ENCODE assay signal across 1 cellular context in the genomic region with DNA sequence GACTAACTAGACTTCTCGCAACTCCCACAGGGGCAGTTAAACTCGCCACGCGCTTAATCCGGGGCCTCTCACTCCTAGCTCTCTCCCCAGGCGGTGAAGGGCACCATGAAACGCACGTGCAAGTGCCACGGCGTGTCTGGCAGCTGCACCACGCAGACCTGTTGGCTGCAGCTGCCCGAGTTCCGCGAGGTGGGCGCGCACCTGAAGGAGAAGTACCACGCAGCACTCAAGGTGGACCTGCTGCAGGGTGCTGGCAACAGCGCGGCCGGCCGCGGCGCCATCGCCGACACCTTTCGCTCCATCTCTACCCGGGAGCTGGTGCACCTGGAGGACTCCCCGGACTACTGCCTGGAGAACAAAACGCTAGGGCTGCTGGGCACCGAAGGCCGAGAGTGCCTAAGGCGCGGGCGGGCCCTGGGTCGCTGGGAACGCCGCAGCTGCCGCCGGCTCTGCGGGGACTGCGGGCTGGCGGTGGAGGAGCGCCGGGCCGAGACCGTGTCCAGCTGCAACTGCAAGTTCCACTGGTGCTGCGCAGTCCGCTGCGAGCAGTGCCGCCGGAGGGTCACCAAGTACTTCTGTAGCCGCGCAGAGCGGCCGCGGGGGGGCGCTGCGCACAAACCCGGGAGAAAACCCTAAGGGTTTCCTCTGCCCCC.
TF ChIP-seq lines count a peak whose summit lies in the region.

No MANE protein-coding gene starts in this region.

TF ChIP-seq in HepG2, 621 proteins besides CTCF, POLR2A, EP300 and RAD21 (continued from another document and continues in another):
- TF ChIP-seq JARID2 (CRISPR knock-in tag; IDR thresholded peaks at IDR 0.05; ENCODE audit: insufficient replicate concordance) (no peak), HINFP (CRISPR knock-in tag; IDR thresholded peaks at IDR 0.05; ENCODE audit: low read depth) (peak; percentile 88; the same call in 1 of the 2 replicates), MEF2D (CRISPR knock-in tag; IDR thresholded peaks at IDR 0.05) (no peak), AGO1 (IDR thresholded peaks at IDR 0.05; ENCODE audit: low read depth, low read length, poor library complexity, severe bottlenecking) (peak; percentile 42), ZNF431 (CRISPR knock-in tag; IDR thresholded peaks at IDR 0.05; ENCODE audit: borderline replicate concordance, low read depth) (peak; percentile 22; the same call in 1 of the 2 replicates), TFAP4 (IDR thresholded peaks at IDR 0.05; ENCODE audit: borderline replicate concordance, low read depth) (no peak), ZNF142 (CRISPR knock-in tag; IDR thresholded peaks at IDR 0.05) (peak; percentile 76; the same call in 1 of the 2 replicates), XRCC5 (optimal IDR thresholded peaks at IDR 0.05; ENCODE audit: low read length) (peak; percentile 43), SMAD9 (CRISPR knock-in tag; IDR thresholded peaks at IDR 0.05) (no peak), TRIM22 (IDR thresholded peaks at IDR 0.05) (no peak), NRL (CRISPR knock-in tag; IDR thresholded peaks at IDR 0.05; ENCODE audit: borderline replicate concordance) (peak; percentile 95), ISX (CRISPR knock-in tag; conservative IDR thresholded peaks at IDR 0.05) (no peak), KDM2A (CRISPR knock-in tag; IDR thresholded peaks at IDR 0.05; ENCODE audit: borderline replicate concordance, low read depth) (peak; percentile 86), POGZ (CRISPR knock-in tag; IDR thresholded peaks at IDR 0.05) (no peak), ZNF367 (CRISPR knock-in tag; IDR thresholded peaks at IDR 0.05; ENCODE audit: borderline replicate concordance) (no peak), EHMT2 (IDR thresholded peaks at IDR 0.05; ENCODE audit: borderline replicate concordance, low read depth, low read length) (no peak), MYC (CRISPR knock-in tag; IDR thresholded peaks at IDR 0.05; ENCODE audit: borderline replicate concordance) (peak; percentile 66), HNRNPLL (IDR thresholded peaks at IDR 0.05; ENCODE audit: low read depth, low read length, poor library complexity, severe bottlenecking) (peak; percentile 91), ZNF746 (CRISPR knock-in tag; IDR thresholded peaks at IDR 0.05) (no peak), NBN (conservative IDR thresholded peaks at IDR 0.05) (no peak), ZNF776 (CRISPR knock-in tag; IDR thresholded peaks at IDR 0.05) (no peak), SIX1 (CRISPR knock-in tag; IDR thresholded peaks at IDR 0.05; ENCODE audit: borderline replicate concordance) (no peak), ZNF225 (CRISPR knock-in tag; IDR thresholded peaks at IDR 0.05) (0 out of 2 replicates have a peak, but pooled peaks have one; percentile 24), FOXC1 (CRISPR knock-in tag; IDR thresholded peaks at IDR 0.05; ENCODE audit: borderline replicate concordance) (no peak), SOX13 (IDR thresholded peaks at IDR 0.05) (no peak), SOX13 (CRISPR knock-in tag; conservative IDR thresholded peaks at IDR 0.05 in 1 of 2, IDR thresholded peaks at IDR 0.05 in 1 of 2) (no peak), HNF4G (IDR thresholded peaks at IDR 0.05; ENCODE audit: borderline replicate concordance, low read depth, low read length) (no peak), HNF4G (CRISPR knock-in tag; IDR thresholded peaks at IDR 0.05; ENCODE audit: borderline replicate concordance, low read depth) (no peak), RFXANK (CRISPR knock-in tag; IDR thresholded peaks at IDR 0.05) (peak; percentile 93), NFIB (CRISPR knock-in tag; IDR thresholded peaks at IDR 0.05; ENCODE audit: borderline replicate concordance) (no peak), TOE1 (CRISPR knock-in tag; IDR thresholded peaks at IDR 0.05) (0 out of 2 replicates have a peak, but pooled peaks have one; percentile 28), MXD3 (CRISPR knock-in tag; IDR thresholded peaks at IDR 0.05) (no peak; the same call in 1 of the 2 replicates), ZNF354B (CRISPR knock-in tag; IDR thresholded peaks at IDR 0.05) (no peak), PAF1 (CRISPR knock-in tag; IDR thresholded peaks at IDR 0.05) (no peak), ZNF382 (CRISPR knock-in tag; IDR thresholded peaks at IDR 0.05; ENCODE audit: borderline replicate concordance) (no peak), FOXO1 (CRISPR knock-in tag; IDR thresholded peaks at IDR 0.05) (peak; percentile 37; the same call in 1 of the 2 replicates)
- TF ChIP-seq, protein P1, sequence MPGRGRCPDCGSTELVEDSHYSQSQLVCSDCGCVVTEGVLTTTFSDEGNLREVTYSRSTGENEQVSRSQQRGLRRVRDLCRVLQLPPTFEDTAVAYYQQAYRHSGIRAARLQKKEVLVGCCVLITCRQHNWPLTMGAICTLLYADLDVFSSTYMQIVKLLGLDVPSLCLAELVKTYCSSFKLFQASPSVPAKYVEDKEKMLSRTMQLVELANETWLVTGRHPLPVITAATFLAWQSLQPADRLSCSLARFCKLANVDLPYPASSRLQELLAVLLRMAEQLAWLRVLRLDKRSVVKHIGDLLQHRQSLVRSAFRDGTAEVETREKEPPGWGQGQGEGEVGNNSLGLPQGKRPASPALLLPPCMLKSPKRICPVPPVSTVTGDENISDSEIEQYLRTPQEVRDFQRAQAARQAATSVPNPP (CRISPR knock-in tag; IDR thresholded peaks at IDR 0.05) = no peak
- TF ChIP-seq, protein P2, sequence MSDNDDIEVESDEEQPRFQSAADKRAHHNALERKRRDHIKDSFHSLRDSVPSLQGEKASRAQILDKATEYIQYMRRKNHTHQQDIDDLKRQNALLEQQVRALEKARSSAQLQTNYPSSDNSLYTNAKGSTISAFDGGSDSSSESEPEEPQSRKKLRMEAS (IDR thresholded peaks at IDR 0.05) = peak; percentile 36; the same call in 1 of the 2 replicates
- TF ChIP-seq, protein P3, sequence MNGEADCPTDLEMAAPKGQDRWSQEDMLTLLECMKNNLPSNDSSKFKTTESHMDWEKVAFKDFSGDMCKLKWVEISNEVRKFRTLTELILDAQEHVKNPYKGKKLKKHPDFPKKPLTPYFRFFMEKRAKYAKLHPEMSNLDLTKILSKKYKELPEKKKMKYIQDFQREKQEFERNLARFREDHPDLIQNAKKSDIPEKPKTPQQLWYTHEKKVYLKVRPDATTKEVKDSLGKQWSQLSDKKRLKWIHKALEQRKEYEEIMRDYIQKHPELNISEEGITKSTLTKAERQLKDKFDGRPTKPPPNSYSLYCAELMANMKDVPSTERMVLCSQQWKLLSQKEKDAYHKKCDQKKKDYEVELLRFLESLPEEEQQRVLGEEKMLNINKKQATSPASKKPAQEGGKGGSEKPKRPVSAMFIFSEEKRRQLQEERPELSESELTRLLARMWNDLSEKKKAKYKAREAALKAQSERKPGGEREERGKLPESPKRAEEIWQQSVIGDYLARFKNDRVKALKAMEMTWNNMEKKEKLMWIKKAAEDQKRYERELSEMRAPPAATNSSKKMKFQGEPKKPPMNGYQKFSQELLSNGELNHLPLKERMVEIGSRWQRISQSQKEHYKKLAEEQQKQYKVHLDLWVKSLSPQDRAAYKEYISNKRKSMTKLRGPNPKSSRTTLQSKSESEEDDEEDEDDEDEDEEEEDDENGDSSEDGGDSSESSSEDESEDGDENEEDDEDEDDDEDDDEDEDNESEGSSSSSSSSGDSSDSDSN (CRISPR knock-in tag; IDR thresholded peaks at IDR 0.05) = peak; percentile 96
- TF ChIP-seq, protein P4, sequence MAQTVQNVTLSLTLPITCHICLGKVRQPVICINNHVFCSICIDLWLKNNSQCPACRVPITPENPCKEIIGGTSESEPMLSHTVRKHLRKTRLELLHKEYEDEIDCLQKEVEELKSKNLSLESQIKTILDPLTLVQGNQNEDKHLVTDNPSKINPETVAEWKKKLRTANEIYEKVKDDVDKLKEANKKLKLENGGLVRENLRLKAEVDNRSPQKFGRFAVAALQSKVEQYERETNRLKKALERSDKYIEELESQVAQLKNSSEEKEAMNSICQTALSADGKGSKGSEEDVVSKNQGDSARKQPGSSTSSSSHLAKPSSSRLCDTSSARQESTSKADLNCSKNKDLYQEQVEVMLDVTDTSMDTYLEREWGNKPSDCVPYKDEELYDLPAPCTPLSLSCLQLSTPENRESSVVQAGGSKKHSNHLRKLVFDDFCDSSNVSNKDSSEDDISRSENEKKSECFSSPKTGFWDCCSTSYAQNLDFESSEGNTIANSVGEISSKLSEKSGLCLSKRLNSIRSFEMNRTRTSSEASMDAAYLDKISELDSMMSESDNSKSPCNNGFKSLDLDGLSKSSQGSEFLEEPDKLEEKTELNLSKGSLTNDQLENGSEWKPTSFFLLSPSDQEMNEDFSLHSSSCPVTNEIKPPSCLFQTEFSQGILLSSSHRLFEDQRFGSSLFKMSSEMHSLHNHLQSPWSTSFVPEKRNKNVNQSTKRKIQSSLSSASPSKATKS (CRISPR knock-in tag; IDR thresholded peaks at IDR 0.05) = no peak
- TF ChIP-seq, protein P5, sequence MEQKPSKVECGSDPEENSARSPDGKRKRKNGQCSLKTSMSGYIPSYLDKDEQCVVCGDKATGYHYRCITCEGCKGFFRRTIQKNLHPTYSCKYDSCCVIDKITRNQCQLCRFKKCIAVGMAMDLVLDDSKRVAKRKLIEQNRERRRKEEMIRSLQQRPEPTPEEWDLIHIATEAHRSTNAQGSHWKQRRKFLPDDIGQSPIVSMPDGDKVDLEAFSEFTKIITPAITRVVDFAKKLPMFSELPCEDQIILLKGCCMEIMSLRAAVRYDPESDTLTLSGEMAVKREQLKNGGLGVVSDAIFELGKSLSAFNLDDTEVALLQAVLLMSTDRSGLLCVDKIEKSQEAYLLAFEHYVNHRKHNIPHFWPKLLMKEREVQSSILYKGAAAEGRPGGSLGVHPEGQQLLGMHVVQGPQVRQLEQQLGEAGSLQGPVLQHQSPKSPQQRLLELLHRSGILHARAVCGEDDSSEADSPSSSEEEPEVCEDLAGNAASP (CRISPR knock-in tag; IDR thresholded peaks at IDR 0.05; ENCODE audit: borderline replicate concordance) = no peak
